ENCODE assay signal across 8 cellular contexts in the genomic region with DNA sequence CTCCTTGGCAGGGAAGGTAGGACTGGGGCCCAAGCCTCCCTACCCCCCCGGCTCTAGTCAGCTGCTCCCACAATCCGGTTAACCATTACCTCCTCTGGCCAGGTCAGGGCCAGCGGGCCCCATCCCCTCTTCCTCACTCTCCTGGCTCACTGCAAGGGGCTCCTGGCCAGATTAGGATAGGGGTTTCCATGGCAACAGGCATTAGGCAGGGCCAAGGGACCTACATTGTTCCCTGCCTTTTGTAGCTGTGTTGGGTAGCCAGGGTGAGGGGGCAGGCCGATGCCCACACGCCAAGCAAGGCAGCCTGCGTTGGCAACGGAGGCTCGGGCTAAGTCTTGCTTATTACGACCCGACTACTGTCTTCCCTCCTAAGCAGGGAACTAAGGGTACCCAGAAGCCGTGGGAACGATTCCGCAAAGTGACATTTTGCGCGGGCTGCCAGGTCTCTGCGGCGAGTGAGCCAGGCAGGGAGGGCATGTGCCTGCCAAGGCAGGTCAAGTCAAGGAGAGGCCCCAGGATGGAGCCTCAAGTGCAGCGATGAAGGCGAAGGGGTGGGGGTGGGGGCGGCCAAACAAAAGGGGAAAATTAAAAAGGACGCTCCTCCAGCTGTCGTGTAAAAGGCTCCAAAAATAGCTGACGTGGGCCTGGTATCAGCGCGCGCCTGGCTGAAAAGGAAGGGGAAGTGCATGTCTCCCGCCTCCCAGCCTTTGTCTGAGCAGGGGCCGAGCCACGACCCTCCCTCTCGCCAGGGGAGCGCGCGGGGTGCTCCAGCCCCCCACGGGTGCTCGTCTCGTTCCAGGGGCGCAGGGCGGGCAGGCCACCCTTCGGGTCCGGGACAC. TPM values are rescaled to one million over a fixed set of nuclear protein-coding genes. Genes with fewer than 3 reads are reported as not detected.
DNase-seq lines count a peak whose midpoint lies in the region; ATAC-seq and TF ChIP-seq lines count a peak whose summit lies in the region.

No MANE protein-coding gene starts in this region.

- H3K27ac Mint-ChIP-seq in stimulated activated memory B cell treated with anti-CD40 and anti-IgM and Interleukin-4, amounts not matched to agents 10 μg/mL and 1 μg/mL and 100 μg/mL, for 72 hours = peak overlapping the region; percentile 82

- peak overlapping the region; percentile 72 for H3K27ac ChIP-seq in SJSA1
- peak overlapping the region; percentile 91 for H3K27ac ChIP-seq in colonic mucosa
- H3K27ac ChIP-seq in left lung = peak overlapping the region; percentile 93 to 95

- POLR2A ChIA-PET in GM10248 (lab: Yijun Ruan, JAX) = interaction anchor here (0.6 to 1.4 kb wide), 2 partner anchors 47 to 133 kb away, joined by 3 to 5 read pairs; a partner anchor contains a TSS

- TF ChIP-seq CTCF in GM10248 (IDR thresholded peaks at IDR 0.05; ENCODE audit: control extremely low read depth, extremely low read depth, low read depth, missing control alignments) (no peak), colonic mucosa (IDR thresholded peaks at IDR 0.05) (no peak), left lung (IDR thresholded peaks at IDR 0.05) (no peak)

- H3K4me3 ChIP-seq in SJSA1 (peak overlapping the region; percentile 100), colonic mucosa (peak overlapping the region; percentile 95), left lung (peak overlapping the region; percentile 84 to 92)

- peak overlapping the region; percentile 86 for H3K4me3 Mint-ChIP-seq in stimulated activated memory B cell treated with anti-CD40 and anti-IgM and Interleukin-4, amounts not matched to agents 10 μg/mL and 1 μg/mL and 100 μg/mL, for 72 hours

- H3K27me3 Mint-ChIP-seq in stimulated activated memory B cell treated with anti-CD40 and anti-IgM and Interleukin-4, amounts not matched to agents 10 μg/mL and 1 μg/mL and 100 μg/mL, for 72 hours = no peaks in the 10 kb centered on the region

- H3K36me3 ChIP-seq in SJSA1 = peaks cover 6% of the 10 kb centered on the region
- H3K36me3 ChIP-seq in colonic mucosa = no peaks in the 10 kb centered on the region
- H3K36me3 ChIP-seq in left lung = no peaks in the 10 kb centered on the region

- no peaks in the 10 kb centered on the region for H3K27me3 ChIP-seq in SJSA1 (replicated peaks)
- no peaks in the 10 kb centered on the region for H3K27me3 ChIP-seq in colonic mucosa
- H3K27me3 ChIP-seq in left lung = no peaks in the 10 kb centered on the region

- peak; percentile 2 for ATAC-seq in HG03196 (IDR thresholded peaks at IDR 0.05; ENCODE audit: unreplicated experiment)
- peak; percentile 16 for ATAC-seq in left lung
- ATAC-seq in stimulated activated memory B cell treated with anti-CD40 and anti-IgM and Interleukin-4, amounts not matched to agents 10 μg/mL and 1 μg/mL and 100 μg/mL, for 72 hours = peak; percentile 31

- H3K9ac ChIP-seq in colonic mucosa (ENCODE audit: low read depth in 2 of 2, low read length in 2 of 2) = peak overlapping the region; percentile 96

- peaks cover 29% of the 10 kb centered on the region for H3K4me1 ChIP-seq in SJSA1 (replicated peaks)
- no peaks in the 10 kb centered on the region for H3K4me1 ChIP-seq in colonic mucosa
- peaks cover 27 to 59% of the 10 kb centered on the region in 2 donors for H3K4me1 ChIP-seq in left lung

- intact Hi-C loops in colonic mucosa (cut with DNase I) (no loop called here), left lung (cut with DNase I) (no loop called here)

- CTCF ChIA-PET in GM10248 (lab: Yijun Ruan, JAX) = interaction anchor here (0.9 to 1.9 kb wide), 6 partner anchors 15 to 207 kb away, joined by 3 to 6 read pairs (median 4); a partner anchor contains a TSS

- no peaks in the 10 kb centered on the region for H3K9me3 Mint-ChIP-seq in stimulated activated memory B cell treated with anti-CD40 and anti-IgM and Interleukin-4, amounts not matched to agents 10 μg/mL and 1 μg/mL and 100 μg/mL, for 72 hours

- peak; percentile 57 for DNase-seq in GM10248 (ENCODE audit: extremely low spot score)
- peak in 1 of 2 experiments; percentile 38 for DNase-seq in SJSA1 (ENCODE audit: low read depth in 1 of 2, low spot score in 2 of 2)
- DNase-seq in colonic mucosa = peak; percentile 58
- DNase-seq in left lung = peak in 1 of 2 donors; percentile 77
- DNase-seq in hepatic stellate cell (ENCODE audit: low spot score) = no peak
- no peak for DNase-seq in mucosa of gallbladder (ENCODE audit: low spot score)

- H3K9me3 ChIP-seq in SJSA1 (replicated peaks) (peaks cover 4% of the 10 kb centered on the region; the same call in 1 of the 2 replicates), colonic mucosa (no peaks in the 10 kb centered on the region), left lung (no peaks in the 10 kb centered on the region)

- H3K36me3 Mint-ChIP-seq in stimulated activated memory B cell treated with anti-CD40 and anti-IgM and Interleukin-4, amounts not matched to agents 10 μg/mL and 1 μg/mL and 100 μg/mL, for 72 hours = no peaks in the 10 kb centered on the region

- peaks cover 61% of the 10 kb centered on the region for H3K4me1 Mint-ChIP-seq in stimulated activated memory B cell treated with anti-CD40 and anti-IgM and Interleukin-4, amounts not matched to agents 10 μg/mL and 1 μg/mL and 100 μg/mL, for 72 hours

RNA-seq across cellular contexts. Expression of a gene that starts 0.9 kb away (rescaled TPM):
- total RNA-seq in SJSA1 (2014; rRNA removed; shearing (Covaris generic)) = 45.0 and 66.6 TPM in 2 replicates
- total RNA-seq in colonic mucosa (100 to 1,000 TPM; 201 to 286 TPM), left lung (10 to 100 TPM; 92.7 to 95.3 TPM), mucosa of gallbladder (73.2 TPM)

Comparison
In these comparisons a context has a peak if more than half of its experiments do, and no peak if none do; other contexts are left out.
1. DNase-seq: peak in GM10248 (single experiment) and colonic mucosa (single experiment); none in hepatic stellate cell (single experiment) and mucosa of gallbladder (single experiment).
2. Peak in every context shown above with its lines, with median percentiles within 50 percentile points of each other: ATAC-seq, H3K27ac ChIP-seq and H3K4me3 ChIP-seq.